ENCODE assay signal across 12 cellular contexts in the genomic region with DNA sequence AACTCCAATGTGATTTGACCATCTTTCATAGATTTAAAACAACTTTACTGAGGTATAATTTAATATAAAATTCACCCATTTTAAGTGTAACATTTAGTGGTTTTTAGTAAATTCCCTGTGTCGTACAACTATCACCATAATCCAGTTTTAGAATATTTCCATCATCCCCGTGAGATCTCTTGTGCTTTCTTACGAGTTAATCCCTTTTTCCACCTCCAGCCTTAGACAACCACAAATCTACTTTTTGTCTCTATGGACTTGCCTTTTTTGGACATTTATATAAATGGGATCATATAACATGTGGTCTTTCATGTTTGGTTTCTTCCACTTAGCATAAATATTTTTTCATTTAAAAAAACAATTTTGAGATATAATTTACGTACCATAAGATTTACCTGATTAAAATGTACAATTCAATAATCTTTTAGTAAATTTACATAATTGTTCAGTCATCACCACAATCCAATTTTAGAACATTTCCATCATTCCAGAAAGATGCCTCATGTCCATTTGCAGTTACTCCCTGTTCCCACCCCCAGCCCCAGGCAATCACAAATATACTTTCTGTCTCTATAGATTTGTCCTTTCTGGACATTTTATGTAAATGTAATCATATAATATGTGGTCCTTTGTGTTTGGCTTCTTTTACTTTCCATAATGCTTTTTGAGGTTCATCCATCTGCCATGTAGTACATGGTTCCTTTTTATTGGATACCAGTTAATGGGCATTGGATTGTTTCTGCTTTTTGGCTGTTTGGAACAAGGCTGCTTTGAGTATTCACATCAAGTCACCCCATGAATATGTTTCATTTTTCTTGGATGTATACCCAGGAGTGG. TPM values are rescaled to one million over a fixed set of nuclear protein-coding genes. Genes with fewer than 3 reads are reported as not detected.
DNase-seq lines count a peak whose midpoint lies in the region; ATAC-seq, FAIRE-seq and TF ChIP-seq lines count a peak whose summit lies in the region.
"Had no signal": no experiment of that assay in that cellular context is flagged by ENCODE, and none has a peak within 500 bp of the region (broad histone marks: within the 10 kb centered on the region; RNA-seq: fewer than 3 reads in every experiment).

No MANE protein-coding gene starts in this region.

- in situ Hi-C loops in GM13977 (cut with MboI; ENCODE audit: low pct_unique_long_range_greater_than_20kb, low sequenced_read_pairs, unreplicated experiment), result no loop called here

- H3K9me3 Mint-ChIP-seq in HFFc6, result peaks cover 3% of the 10 kb centered on the region; the same call in 1 of the 2 replicates
- no peaks in the 10 kb centered on the region for H3K9me3 Mint-ChIP-seq in activated naive CD8-positive, alpha-beta T cell treated with anti-CD3 and anti-CD28 coated beads for 36 hours

- H3K36me3 Mint-ChIP-seq in HFFc6 (ENCODE audit: low read depth), result peaks cover 21% of the 10 kb centered on the region
- peaks cover 35% of the 10 kb centered on the region for H3K36me3 Mint-ChIP-seq in activated naive CD8-positive, alpha-beta T cell treated with anti-CD3 and anti-CD28 coated beads for 36 hours

- H3K27ac ChIP-seq in keratinocyte (ENCODE audit: control insufficient read depth, insufficient read depth, low read length), result peak overlapping the region; percentile 99
- H3K27ac ChIP-seq: colonic mucosa, right atrium auricular region had no signal

- H3K27me3 Mint-ChIP-seq in HFFc6 (ENCODE audit: insufficient read depth), result peaks cover 10% of the 10 kb centered on the region
- H3K27me3 Mint-ChIP-seq in activated naive CD8-positive, alpha-beta T cell treated with anti-CD3 and anti-CD28 coated beads for 36 hours, result no peaks in the 10 kb centered on the region

- H3K4me3 Mint-ChIP-seq in HFFc6, result peak overlapping the region; percentile 95
- peak overlapping the region; percentile 20 for H3K4me3 Mint-ChIP-seq in activated naive CD8-positive, alpha-beta T cell treated with anti-CD3 and anti-CD28 coated beads for 36 hours

- H3K27ac Mint-ChIP-seq in HFFc6, result peak overlapping the region; percentile 100
- peak overlapping the region; percentile 63 for H3K27ac Mint-ChIP-seq in activated naive CD8-positive, alpha-beta T cell treated with anti-CD3 and anti-CD28 coated beads for 36 hours

- H3K9me3 ChIP-seq in keratinocyte (ENCODE audit: control insufficient read depth, low read depth, low read length), result no peaks in the 10 kb centered on the region
- H3K9me3 ChIP-seq: colonic mucosa, right atrium auricular region had no signal

- peaks cover 77% of the 10 kb centered on the region for H3K4me1 Mint-ChIP-seq in HFFc6 (ENCODE audit: low read depth)
- H3K4me1 Mint-ChIP-seq in activated naive CD8-positive, alpha-beta T cell treated with anti-CD3 and anti-CD28 coated beads for 36 hours, result peaks cover 66% of the 10 kb centered on the region

- dilution Hi-C loops in keratinocyte (cut with MboI; ENCODE audit: extremely low pct_ligation_motif_present, low sequenced_read_pairs), result no loop called here

- ATAC-seq in HG03095 (IDR thresholded peaks at IDR 0.05; ENCODE audit: unreplicated experiment), result no peak

- TF ChIP-seq CTCF in AG09309 (IDR thresholded peaks at IDR 0.05; ENCODE audit: control insufficient read depth, insufficient read depth, low read depth, low read length, missing control alignments) (no peak), HFFc6 (IDR thresholded peaks at IDR 0.05) (no peak), keratinocyte (optimal IDR thresholded peaks at IDR 0.05 in 1 of 3, IDR thresholded peaks at IDR 0.05 in 1 of 3, conservative IDR thresholded peaks at IDR 0.05 in 1 of 3; ENCODE audit: extremely low read depth in 1 of 3, insufficient read depth in 2 of 3, low read length in 3 of 3) (no peak), GM13977 (IDR thresholded peaks at IDR 0.05; ENCODE audit: extremely low read depth, insufficient read depth, missing control alignments) (no peak)

- no peaks in the 10 kb centered on the region for H3K36me3 ChIP-seq in keratinocyte (ENCODE audit: control insufficient read depth in 2 of 2, extremely low read depth in 1 of 2, insufficient read depth in 2 of 2, low read length in 2 of 2)
- H3K36me3 ChIP-seq: colonic mucosa, right atrium auricular region had no signal

- peaks cover 41% of the 10 kb centered on the region for H3K4me1 ChIP-seq in keratinocyte (ENCODE audit: control insufficient read depth, extremely low read depth, insufficient read depth, low read length)
- H3K4me1 ChIP-seq: colonic mucosa had no signal

- no peaks in the 10 kb centered on the region for H3K9me1 ChIP-seq in keratinocyte (ENCODE audit: control insufficient read depth, extremely low read depth, insufficient read depth, low read length)

- DNase-seq in AG09309 (ENCODE audit: low read depth) (no peak), HFFc6 (peak; percentile 73), keratinocyte (ENCODE audit: low read depth, low spot score) (no peak), AML-193 (lab: John Stamatoyannopoulos, UW) (no peak), GM13977 (ENCODE audit: low spot score) (no peak)
- DNase-seq in activated naive CD8-positive, alpha-beta T cell treated with anti-CD3 and anti-CD28 coated beads for 36 hours, result no peak
- no peak for DNase-seq in stimulated activated CD4-positive, alpha-beta T cell treated with anti-CD3 and anti-CD28 coated beads, Interleukin-4, amount 100 ng/mL, for 4 hours
- DNase-seq: activated CD4-positive, alpha-beta T cell treated with anti-CD3 and anti-CD28 coated beads, Interleukin-2, amount 50 U/mL, for 4 hours; colonic mucosa; stimulated activated CD8-positive, alpha-beta memory T cell treated with anti-CD3 and anti-CD28 coated beads, Interleukin-4, amount 100 ng/mL, for 48 hours had no signal

- H3K79me2 ChIP-seq in keratinocyte (ENCODE audit: control insufficient read depth, insufficient read depth, low read length), result peaks cover 73% of the 10 kb centered on the region

- peak overlapping the region; percentile 95 for H3K4me2 ChIP-seq in keratinocyte (ENCODE audit: control insufficient read depth, extremely low read depth, insufficient read depth, low read depth, low read length)

- no peaks in the 10 kb centered on the region for H4K20me1 ChIP-seq in keratinocyte (ENCODE audit: control insufficient read depth, extremely low read depth, insufficient read depth, low read length)

- no peaks in the 10 kb centered on the region for H3K27me3 ChIP-seq in keratinocyte (ENCODE audit: control insufficient read depth, extremely low read depth, insufficient read depth, low read length)
- H3K27me3 ChIP-seq: colonic mucosa, right atrium auricular region had no signal

- no peak for FAIRE-seq in keratinocyte (lab: Jason Lieb, UNC)

- H3K4me3 ChIP-seq in AG09309 (ENCODE audit: control insufficient read depth, low read depth, low read length) (peak overlapping the region; percentile 13), keratinocyte (ENCODE audit: control insufficient read depth in 2 of 3, extremely low read depth in 1 of 3, insufficient read depth in 2 of 3, low read depth in 1 of 3, low read length in 3 of 3) (peak overlapping the region; percentile 86 to 89 (median 89))
- H3K4me3 ChIP-seq: colonic mucosa, right atrium auricular region had no signal

- no peak overlapping the region for H2AFZ ChIP-seq in keratinocyte (ENCODE audit: control insufficient read depth, low read length)

- peak overlapping the region; percentile 88 for H3K9ac ChIP-seq in keratinocyte (ENCODE audit: control insufficient read depth, extremely low read depth, insufficient read depth, low read length)

RNA-seq across cellular contexts. Expression of gene OXSR1, which starts 3.0 kb away (rescaled TPM):
- total RNA-seq in HFFc6 (2021; fragmentation: NEBNext Ultra II Directional; extraction: Animal tissue kit (Norgen Biotek cat#: 25700)), result 10 to 100 TPM; 48.5 to 54.3 (median 51.5) TPM
- total RNA-seq in activated naive CD8-positive, alpha-beta T cell treated with anti-CD3 and anti-CD28 coated beads for 36 hours, result 10 to 100 TPM; 57.3 to 59.9 TPM
- 60.8 to 77.0 TPM (median 61.9 TPM) in 3 replicates for polyA plus RNA-seq in keratinocyte
- 29.8 TPM for polyA plus RNA-seq in keratinocyte (2011; ENCODE audit: low read depth)
- polyA plus RNA-seq in keratinocyte (2011; cell fraction: cytosol; rRNA removed), result 44.6 and 75.2 TPM in 2 replicates
- 83.6 and 108 TPM in 2 replicates for polyA plus RNA-seq in keratinocyte (2011; cell fraction: nucleus; rRNA removed)
- 50.3 and 54.7 TPM in 2 replicates for polyA plus RNA-seq in keratinocyte (2012; ENCODE audit: low replicate concordance)
- polyA minus RNA-seq in keratinocyte, result 31.5 to 73.8 TPM (median 53.2 TPM) in 3 replicates
- 62.2 TPM for polyA minus RNA-seq in keratinocyte (2011; cell fraction: cytosol; rRNA and poly(A)+ RNA removed)
- polyA minus RNA-seq in keratinocyte (2011; cell fraction: nucleus; rRNA and poly(A)+ RNA removed), result 59.6 and 108 TPM in 2 replicates

RNA-seq across cellular contexts. Expression of gene MYD88, which starts 29.9 kb away (rescaled TPM):
- total RNA-seq in HFFc6 (2021; fragmentation: NEBNext Ultra II Directional; extraction: Animal tissue kit (Norgen Biotek cat#: 25700)), result 10 to 100 TPM; 25.1 to 31.9 (median 28.4) TPM
- 10 to 100 TPM; 46.2 to 48.0 TPM for total RNA-seq in activated naive CD8-positive, alpha-beta T cell treated with anti-CD3 and anti-CD28 coated beads for 36 hours
- polyA plus RNA-seq in keratinocyte, result 44.0 to 72.8 TPM (median 46.2 TPM) in 3 replicates
- 52.8 TPM for polyA plus RNA-seq in keratinocyte (2011; ENCODE audit: low read depth)
- polyA plus RNA-seq in keratinocyte (2011; cell fraction: cytosol; rRNA removed), result 58.1 and 67.4 TPM in 2 replicates
- polyA plus RNA-seq in keratinocyte (2011; cell fraction: nucleus; rRNA removed), result 71.4 and 90.1 TPM in 2 replicates
- polyA plus RNA-seq in keratinocyte (2012; ENCODE audit: low replicate concordance), result 34.0 and 52.2 TPM in 2 replicates
- polyA minus RNA-seq in keratinocyte, result 92.9 to 153 TPM (median 123 TPM) in 3 replicates
- 42.6 TPM for polyA minus RNA-seq in keratinocyte (2011; cell fraction: cytosol; rRNA and poly(A)+ RNA removed)
- 34.7 and 46.8 TPM in 2 replicates for polyA minus RNA-seq in keratinocyte (2011; cell fraction: nucleus; rRNA and poly(A)+ RNA removed)

RNA-seq across cellular contexts. Expression of gene ACAA1, which starts 31.4 kb away (rescaled TPM):
- 10 to 100 TPM; 45.1 to 60.9 (median 52.1) TPM for total RNA-seq in HFFc6 (2021; fragmentation: NEBNext Ultra II Directional; extraction: Animal tissue kit (Norgen Biotek cat#: 25700))
- 10 to 100 TPM; 69.0 to 70.2 TPM for total RNA-seq in activated naive CD8-positive, alpha-beta T cell treated with anti-CD3 and anti-CD28 coated beads for 36 hours
- polyA plus RNA-seq in keratinocyte, result 81.4 to 125 TPM (median 85.3 TPM) in 3 replicates
- 29.4 TPM for polyA plus RNA-seq in keratinocyte (2011; ENCODE audit: low read depth)
- polyA plus RNA-seq in keratinocyte (2011; cell fraction: cytosol; rRNA removed), result 62.3 and 109 TPM in 2 replicates
- 152 and 169 TPM in 2 replicates for polyA plus RNA-seq in keratinocyte (2011; cell fraction: nucleus; rRNA removed)
- 47.3 and 77.6 TPM in 2 replicates for polyA plus RNA-seq in keratinocyte (2012; ENCODE audit: low replicate concordance)
- 58.6 to 84.3 TPM (median 73.0 TPM) in 3 replicates for polyA minus RNA-seq in keratinocyte
- polyA minus RNA-seq in keratinocyte (2011; cell fraction: cytosol; rRNA and poly(A)+ RNA removed), result 81.5 TPM
- polyA minus RNA-seq in keratinocyte (2011; cell fraction: nucleus; rRNA and poly(A)+ RNA removed), result 42.1 and 47.1 TPM in 2 replicates
